Comparison of ENCODE assay signal across 8 cellular contexts in genomic region chr13:42354246-42355117, GRCh38.
DNase-seq lines count a peak whose midpoint lies in the region; ATAC-seq and TF ChIP-seq lines count a peak whose summit lies in the region.

No MANE protein-coding gene starts in this region.

- no peak overlapping the region for H3K4me3 ChIP-seq in AG10803 (ENCODE audit: low read length)
- no peak overlapping the region for H3K4me3 ChIP-seq in epithelial cell of esophagus (ENCODE audit: low read length)
- H3K4me3 ChIP-seq in prostate gland = no peak overlapping the region

- no peaks in the 10 kb centered on the region for H3K36me3 ChIP-seq in prostate gland

- no peaks in the 10 kb centered on the region for H3K27me3 ChIP-seq in prostate gland (replicated peaks; ENCODE audit: insufficient read depth)

- no peak overlapping the region for H3K27ac ChIP-seq in prostate gland

- intact Hi-C loops in prostate gland (cut with DNase I) = no loop called here

- 38% methylated on average over 5 of the region's 6 CpGs for WGBS in prostate gland

- H3K9me3 ChIP-seq in prostate gland = no peaks in the 10 kb centered on the region

- no peak for TF ChIP-seq CTCF in AG10803 (conservative IDR thresholded peaks at IDR 0.05; ENCODE audit: low read length)
- TF ChIP-seq CTCF in epithelial cell of esophagus (IDR thresholded peaks at IDR 0.05; ENCODE audit: insufficient read depth, low read depth, low read length, missing control alignments) = no peak
- no peak for TF ChIP-seq CTCF in prostate gland (IDR thresholded peaks at IDR 0.05)

- no peak for TF ChIP-seq POLR2A in prostate gland (IDR thresholded peaks at IDR 0.05)

- no peaks in the 10 kb centered on the region for H3K4me1 ChIP-seq in prostate gland (replicated peaks)

- DNase-seq in AG10803 (ENCODE audit: low read depth) = peak; percentile 25
- DNase-seq in T-helper 22 cell (ENCODE audit: low read depth) = peak; percentile 19
- peak; percentile 66 for DNase-seq in epithelial cell of esophagus (ENCODE audit: low read depth)
- peak; percentile 23 to 60 for DNase-seq in stimulated activated CD4-positive, alpha-beta T cell treated with anti-CD3 and anti-CD28 coated beads, Interleukin-4, amount 100 ng/mL, for 4 hours
- no peak for DNase-seq in prostate gland (ENCODE audit: low spot score)
- no peak for DNase-seq in NCI-H1436 (lab: John Stamatoyannopoulos, UW)

- peak; percentile 49 for ATAC-seq in GM18870 (IDR thresholded peaks at IDR 0.05; ENCODE audit: unreplicated experiment)
- ATAC-seq in HG03066 (IDR thresholded peaks at IDR 0.05; ENCODE audit: low read depth, unreplicated experiment) = peak; percentile 71

Comparison
In these comparisons a context has a peak if more than half of its experiments do, and no peak if none do; other contexts are left out.
1. DNase-seq: peak in AG10803 (single experiment), T-helper 22 cell (single experiment), epithelial cell of esophagus (single experiment) and stimulated activated CD4-positive, alpha-beta T cell treated with anti-CD3 and anti-CD28 coated beads, Interleukin-4, amount 100 ng/mL, for 4 hours (2 of 2); none in prostate gland (single experiment) and NCI-H1436 (single experiment).